Comparison of ENCODE assay signal across 28 cellular contexts in the genomic region with DNA sequence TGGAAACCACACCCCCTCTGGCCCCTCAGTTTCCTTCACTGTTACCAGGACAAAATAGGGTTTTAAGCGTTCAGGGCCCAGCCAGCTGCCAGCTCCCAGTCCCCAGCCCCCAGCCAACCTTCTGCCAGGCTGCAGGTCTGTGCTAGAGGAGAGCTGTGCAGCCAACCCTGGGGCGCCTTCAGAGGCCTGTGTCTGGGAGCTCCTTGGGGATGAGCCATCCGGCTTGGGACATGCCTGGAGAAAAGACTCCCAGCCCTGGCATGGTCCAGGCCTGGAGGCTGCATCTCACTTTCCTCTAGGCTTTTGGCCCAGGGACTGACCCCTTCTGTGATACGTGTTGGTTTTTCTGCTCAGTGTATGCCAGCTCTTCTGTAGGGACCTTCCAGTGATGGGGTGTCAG.
"Had no signal": no experiment of that assay in that cellular context is flagged by ENCODE, and none has a peak within 500 bp of the region (broad histone marks: within the 10 kb centered on the region; RNA-seq: fewer than 3 reads in every experiment).

No MANE protein-coding gene starts in this region.

- H3K27ac Mint-ChIP-seq: activated CD4-positive, alpha-beta memory T cell treated with anti-CD3 and anti-CD28 coated beads, Interleukin-2, amount 10 ng/mL, durations not matched to agents 7 days and 5 days; activated CD4-positive, alpha-beta T cell treated with anti-CD3 and anti-CD28 coated beads for 36 hours; activated CD4-positive, alpha-beta T cell treated with anti-CD3 and anti-CD28 coated beads, Interleukin-2, amount 10 ng/mL, durations not matched to agents 24 days and 14 days; activated naive CD4-positive, alpha-beta T cell treated with anti-CD3 and anti-CD28 coated beads, Interleukin-2, amount 10 ng/mL, durations not matched to agents 7 days and 5 days; activated naive CD4-positive, alpha-beta T cell treated with anti-CD3 and anti-CD28 coated beads, Interleukin-2, amount 50 U/mL, for 72 hours; activated naive CD8-positive, alpha-beta T cell treated with anti-CD3 and anti-CD28 coated beads, Interleukin-2, amount 10 ng/mL, durations not matched to agents 7 days and 5 days; activated T-cell treated with anti-CD3 and anti-CD28 coated beads, Interleukin-2, amount 50 U/mL, for 24 hours; activated T-cell treated with anti-CD3 and anti-CD28 coated beads, Interleukin-2, amount 50 U/mL, for 72 hours; brain; dendritic cell treated with granulocyte-macrophage colony-stimulating factor and Interleukin-4, amounts not matched to agents 40 ng/mL and 50 ng/mL, for 4 days; endodermal cell had no signal

- H3K27me3 Mint-ChIP-seq: activated CD4-positive, alpha-beta memory T cell treated with anti-CD3 and anti-CD28 coated beads, Interleukin-2, amount 10 ng/mL, durations not matched to agents 7 days and 5 days; activated CD4-positive, alpha-beta T cell treated with anti-CD3 and anti-CD28 coated beads for 36 hours; activated CD4-positive, alpha-beta T cell treated with anti-CD3 and anti-CD28 coated beads, Interleukin-2, amount 10 ng/mL, durations not matched to agents 24 days and 14 days; activated naive CD4-positive, alpha-beta T cell treated with anti-CD3 and anti-CD28 coated beads, Interleukin-2, amount 10 ng/mL, durations not matched to agents 7 days and 5 days; activated naive CD8-positive, alpha-beta T cell treated with anti-CD3 and anti-CD28 coated beads, Interleukin-2, amount 10 ng/mL, durations not matched to agents 7 days and 5 days; activated T-cell treated with anti-CD3 and anti-CD28 coated beads, Interleukin-2, amount 50 U/mL, for 24 hours; dendritic cell treated with granulocyte-macrophage colony-stimulating factor and Interleukin-4, amounts not matched to agents 40 ng/mL and 50 ng/mL, for 4 days had no signal

- H3K4me1 ChIP-seq: ascending aorta, breast epithelium had no signal

- H3K36me3 Mint-ChIP-seq: activated naive CD4-positive, alpha-beta T cell treated with anti-CD3 and anti-CD28 coated beads, Interleukin-2, amount 10 ng/mL, durations not matched to agents 7 days and 5 days; activated naive CD4-positive, alpha-beta T cell treated with anti-CD3 and anti-CD28 coated beads, Interleukin-2, amount 50 U/mL, for 72 hours; activated naive CD8-positive, alpha-beta T cell treated with anti-CD3 and anti-CD28 coated beads, Interleukin-2, amount 10 ng/mL, durations not matched to agents 7 days and 5 days; brain had no signal

- H3K4me1 Mint-ChIP-seq: activated CD4-positive, alpha-beta T cell treated with anti-CD3 and anti-CD28 coated beads for 36 hours; activated CD4-positive, alpha-beta T cell treated with anti-CD3 and anti-CD28 coated beads, Interleukin-2, amount 10 ng/mL, durations not matched to agents 24 days and 14 days; activated naive CD4-positive, alpha-beta T cell treated with anti-CD3 and anti-CD28 coated beads, Interleukin-2, amount 10 ng/mL, durations not matched to agents 7 days and 5 days; activated naive CD8-positive, alpha-beta T cell treated with anti-CD3 and anti-CD28 coated beads, Interleukin-2, amount 10 ng/mL, durations not matched to agents 7 days and 5 days; central memory CD8-positive, alpha-beta T cell; endodermal cell had no signal

- H3K9me3 ChIP-seq: ascending aorta, breast epithelium had no signal

- H3K27me3 ChIP-seq: ascending aorta, breast epithelium, cardiac muscle cell had no signal

- H3K36me3 ChIP-seq: ascending aorta, breast epithelium, cardiac muscle cell had no signal

- ATAC-seq: activated CD4-positive, alpha-beta T cell treated with anti-CD3 and anti-CD28 coated beads for 36 hours; activated naive CD4-positive, alpha-beta T cell treated with anti-CD3 and anti-CD28 coated beads, Interleukin-2, amount 50 U/mL, for 72 hours; activated T-cell treated with anti-CD3 and anti-CD28 coated beads, Interleukin-2, amount 50 U/mL, for 72 hours; esophagus mucosa had no signal

- H3K4me3 ChIP-seq: ascending aorta, breast epithelium, cardiac muscle cell, coronary artery, dorsolateral prefrontal cortex had no signal

- DNase-seq: activated CD4-positive, alpha-beta memory T cell treated with anti-CD3 and anti-CD28 coated beads, Interleukin-2, amount 10 ng/mL, durations not matched to agents 7 days and 5 days; activated CD4-positive, alpha-beta T cell treated with anti-CD3 and anti-CD28 coated beads for 36 hours; activated CD4-positive, alpha-beta T cell treated with anti-CD3 and anti-CD28 coated beads, Interleukin-2, amount 10 ng/mL, durations not matched to agents 24 days and 14 days; activated CD4-positive, alpha-beta T cell treated with anti-CD3 and anti-CD28 coated beads, Interleukin-2, amount 50 U/mL, for 4 hours; activated CD4-positive, CD25-positive, alpha-beta regulatory T cell; activated CD4-positive, CD25-positive, alpha-beta regulatory T cell treated with anti-CD3 and anti-CD28 coated beads, Interleukin-2, amount 50 U/mL, for 72 hours; activated CD8-positive, alpha-beta memory T cell treated with anti-CD3 and anti-CD28 coated beads, Interleukin-2, amount 50 U/mL, for 48 hours; activated gamma-delta T cell; activated naive CD4-positive, alpha-beta T cell; activated naive CD4-positive, alpha-beta T cell treated with anti-CD3 and anti-CD28 coated beads, Interleukin-2, amount 10 ng/mL, durations not matched to agents 7 days and 5 days; activated naive CD8-positive, alpha-beta T cell treated with anti-CD3 and anti-CD28 coated beads, Interleukin-2, amount 10 ng/mL, durations not matched to agents 7 days and 5 days; activated T-cell treated with anti-CD3 and anti-CD28 coated beads for 4 hours; activated T-cell treated with anti-CD3 and anti-CD28 coated beads, Interleukin-2, amount 50 U/mL, for 24 hours; activated T-cell treated with anti-CD3 and anti-CD28 coated beads, Interleukin-2, amount 50 U/mL, for 72 hours; dorsolateral prefrontal cortex; effector memory CD4-positive, alpha-beta T cell; endodermal cell; foreskin fibroblast; T-helper 2 cell had no signal

- H3K27ac ChIP-seq: ascending aorta, breast epithelium, cardiac muscle cell, coronary artery, dorsolateral prefrontal cortex had no signal

- H3K9me3 Mint-ChIP-seq: activated CD4-positive, alpha-beta memory T cell treated with anti-CD3 and anti-CD28 coated beads, Interleukin-2, amount 10 ng/mL, durations not matched to agents 7 days and 5 days; activated CD4-positive, alpha-beta T cell treated with anti-CD3 and anti-CD28 coated beads, Interleukin-2, amount 10 ng/mL, durations not matched to agents 24 days and 14 days; activated naive CD4-positive, alpha-beta T cell treated with anti-CD3 and anti-CD28 coated beads, Interleukin-2, amount 10 ng/mL, durations not matched to agents 7 days and 5 days; activated naive CD4-positive, alpha-beta T cell treated with anti-CD3 and anti-CD28 coated beads, Interleukin-2, amount 50 U/mL, for 72 hours; activated naive CD8-positive, alpha-beta T cell treated with anti-CD3 and anti-CD28 coated beads, Interleukin-2, amount 10 ng/mL, durations not matched to agents 7 days and 5 days; activated T-cell treated with anti-CD3 and anti-CD28 coated beads, Interleukin-2, amount 50 U/mL, for 24 hours; activated T-cell treated with anti-CD3 and anti-CD28 coated beads, Interleukin-2, amount 50 U/mL, for 72 hours; brain; central memory CD8-positive, alpha-beta T cell; dendritic cell treated with granulocyte-macrophage colony-stimulating factor and Interleukin-4, amounts not matched to agents 40 ng/mL and 50 ng/mL, for 4 days; endodermal cell had no signal

- H3K4me3 Mint-ChIP-seq: activated CD4-positive, alpha-beta memory T cell treated with anti-CD3 and anti-CD28 coated beads, Interleukin-2, amount 10 ng/mL, durations not matched to agents 7 days and 5 days; activated CD4-positive, alpha-beta T cell treated with anti-CD3 and anti-CD28 coated beads for 36 hours; activated CD4-positive, alpha-beta T cell treated with anti-CD3 and anti-CD28 coated beads, Interleukin-2, amount 10 ng/mL, durations not matched to agents 24 days and 14 days; activated naive CD4-positive, alpha-beta T cell treated with anti-CD3 and anti-CD28 coated beads, Interleukin-2, amount 10 ng/mL, durations not matched to agents 7 days and 5 days; activated naive CD8-positive, alpha-beta T cell treated with anti-CD3 and anti-CD28 coated beads, Interleukin-2, amount 10 ng/mL, durations not matched to agents 7 days and 5 days; activated T-cell treated with anti-CD3 and anti-CD28 coated beads, Interleukin-2, amount 50 U/mL, for 24 hours; activated T-cell treated with anti-CD3 and anti-CD28 coated beads, Interleukin-2, amount 50 U/mL, for 72 hours; brain; central memory CD8-positive, alpha-beta T cell; dendritic cell treated with granulocyte-macrophage colony-stimulating factor and Interleukin-4, amounts not matched to agents 40 ng/mL and 50 ng/mL, for 4 days; endodermal cell had no signal
